ENCODE assay signal across 16 cellular contexts in genomic region chr16:57305159-57305811, GRCh38. TPM values are rescaled to one million over a fixed set of nuclear protein-coding genes. Genes with fewer than 3 reads are reported as not detected.
DNase-seq lines count a peak whose midpoint lies in the region; ATAC-seq and TF ChIP-seq lines count a peak whose summit lies in the region.
"Had no signal": no experiment of that assay in that cellular context is flagged by ENCODE, and none has a peak within 500 bp of the region (broad histone marks: within the 10 kb centered on the region; RNA-seq: fewer than 3 reads in every experiment).

No MANE protein-coding gene starts in this region.

- DNase-seq in chondrocyte (ENCODE audit: low spot score) (peak; percentile 48), islet precursor cell (peak; percentile 26), prostate gland (ENCODE audit: low spot score) (no peak), transverse colon (no peak), KBM-7 (no peak)
- no peak for DNase-seq in activated CD8-positive, alpha-beta memory T cell treated with anti-CD3 and anti-CD28 coated beads, Interleukin-2, amount 50 U/mL, for 48 hours
- DNase-seq in activated CD4-positive, alpha-beta memory T cell treated with anti-CD3 and anti-CD28 coated beads, Interleukin-2, amount 10 ng/mL, durations not matched to agents 7 days and 5 days, result no peak
- DNase-seq: CD8-positive, alpha-beta memory T cell; GOT3; mammary epithelial cell; NCI-H2081 treated with DMSO at 0.1 percent for 48 hours; NCI-H774; pancreas; stimulated activated CD4-positive, alpha-beta T cell treated with anti-CD3 and anti-CD28 coated beads, Interleukin-2, amount 100 ng/mL, for 24 hours had no signal

- H3K9me3 ChIP-seq in prostate gland, result no peaks in the 10 kb centered on the region
- H3K9me3 ChIP-seq in transverse colon, result no peaks in the 10 kb centered on the region
- H3K9me3 ChIP-seq: pancreas had no signal

- H3K9me3 Mint-ChIP-seq in chondrocyte (ENCODE audit: low read depth), result no peaks in the 10 kb centered on the region
- H3K9me3 Mint-ChIP-seq in activated CD4-positive, alpha-beta memory T cell treated with anti-CD3 and anti-CD28 coated beads, Interleukin-2, amount 10 ng/mL, durations not matched to agents 7 days and 5 days, result no peaks in the 10 kb centered on the region
- H3K9me3 Mint-ChIP-seq: activated T-helper 2 cell treated with anti-CD3 and anti-CD28 coated beads, Interferon-gamma antibody, Interleukin-2, Interleukin-4, amounts not matched to agents 10 μg/mL and 5 μg/mL and 100 μg/mL, durations not matched to agents 14 hours and 24 hours and 36 hours; CD8-positive, alpha-beta memory T cell had no signal

- intact Hi-C loops in prostate gland (cut with DNase I), result no loop called here
- intact Hi-C loops in transverse colon (cut with DNase I; ENCODE audit: low total_unique reads), result no loop called here

- H3K4me3 ChIP-seq in prostate gland, result no peak overlapping the region
- no peak overlapping the region for H3K4me3 ChIP-seq in transverse colon
- H3K4me3 ChIP-seq: pancreas had no signal

- H3K4me1 Mint-ChIP-seq in chondrocyte (ENCODE audit: low read depth), result peaks cover 19% of the 10 kb centered on the region
- H3K4me1 Mint-ChIP-seq in activated CD4-positive, alpha-beta memory T cell treated with anti-CD3 and anti-CD28 coated beads, Interleukin-2, amount 10 ng/mL, durations not matched to agents 7 days and 5 days, result peaks cover 14% of the 10 kb centered on the region

- H3K27me3 Mint-ChIP-seq in chondrocyte (ENCODE audit: low read depth), result no peaks in the 10 kb centered on the region
- H3K27me3 Mint-ChIP-seq in activated CD4-positive, alpha-beta memory T cell treated with anti-CD3 and anti-CD28 coated beads, Interleukin-2, amount 10 ng/mL, durations not matched to agents 7 days and 5 days, result peaks cover 9% of the 10 kb centered on the region

- no peak overlapping the region for H3K4me3 Mint-ChIP-seq in chondrocyte (ENCODE audit: unreplicated experiment)
- no peak overlapping the region for H3K4me3 Mint-ChIP-seq in activated CD4-positive, alpha-beta memory T cell treated with anti-CD3 and anti-CD28 coated beads, Interleukin-2, amount 10 ng/mL, durations not matched to agents 7 days and 5 days

- H3K27ac Mint-ChIP-seq in chondrocyte (ENCODE audit: unreplicated experiment), result peak overlapping the region; percentile 94
- no peak overlapping the region for H3K27ac Mint-ChIP-seq in activated CD4-positive, alpha-beta memory T cell treated with anti-CD3 and anti-CD28 coated beads, Interleukin-2, amount 10 ng/mL, durations not matched to agents 7 days and 5 days
- H3K27ac Mint-ChIP-seq: activated T-helper 2 cell treated with anti-CD3 and anti-CD28 coated beads, Interferon-gamma antibody, Interleukin-2, Interleukin-4, amounts not matched to agents 10 μg/mL and 5 μg/mL and 100 μg/mL, durations not matched to agents 14 hours and 24 hours and 36 hours had no signal

- H3K4me1 ChIP-seq in prostate gland (replicated peaks), result no peaks in the 10 kb centered on the region
- peaks cover 4 to 28% (median 17%) of the 10 kb centered on the region in 4 donors for H3K4me1 ChIP-seq in transverse colon

- TF ChIP-seq POLR2A in prostate gland (IDR thresholded peaks at IDR 0.05) (no peak), transverse colon (IDR thresholded peaks at IDR 0.05) (no peak)

- no peaks in the 10 kb centered on the region for H3K36me3 ChIP-seq in prostate gland
- H3K36me3 ChIP-seq in transverse colon, result no peaks in the 10 kb centered on the region
- H3K36me3 ChIP-seq: pancreas had no signal

- in situ Hi-C loops in transverse colon (cut with MboI; ENCODE audit: low pct_ligation_motif_present in 1 of 4, low pct_unique_long_range_greater_than_20kb in 1 of 4, low sequenced_read_pairs in 3 of 4) (loop anchor here (10.0 kb wide), 3 partner anchors 110 to 220 kb away; no protein-coding TSS in a partner anchor), KBM-7 (cut with MboI; ENCODE audit: low pct_unique_long_range_greater_than_20kb, low sequenced_read_pairs) (loop anchor here (10.0 kb wide), 1 partner anchor 110 kb away; no protein-coding TSS in a partner anchor)

- POLR2A ChIA-PET in activated CD4-positive, alpha-beta memory T cell treated with anti-CD3 and anti-CD28 coated beads, Interleukin-2, amount 10 ng/mL, durations not matched to agents 7 days and 5 days (lab: Charles Lee), result no interaction called here

- CTCF ChIA-PET in activated CD4-positive, alpha-beta memory T cell treated with anti-CD3 and anti-CD28 coated beads, Interleukin-2, amount 10 ng/mL, durations not matched to agents 7 days and 5 days (lab: Charles Lee), result interaction anchor here (9.8 kb wide), 1 partner anchor 114 kb away, joined by 160 read pairs; no protein-coding TSS in a partner anchor

- H3K27ac ChIP-seq in prostate gland (peak overlapping the region; percentile 57 to 58), transverse colon (peak overlapping the region in 3 of 4 donors; percentile 26 to 64 (median 51))

- TF ChIP-seq CTCF in chondrocyte (IDR thresholded peaks at IDR 0.05), result no peak
- no peak for TF ChIP-seq CTCF in prostate gland (IDR thresholded peaks at IDR 0.05)
- TF ChIP-seq CTCF in transverse colon (IDR thresholded peaks at IDR 0.05), result no peak

- H3K27me3 ChIP-seq in prostate gland (replicated peaks; ENCODE audit: insufficient read depth) (no peaks in the 10 kb centered on the region), transverse colon (no peaks in the 10 kb centered on the region)
- H3K27me3 ChIP-seq: pancreas had no signal

- no peaks in the 10 kb centered on the region for H3K36me3 Mint-ChIP-seq in chondrocyte (ENCODE audit: low read depth)
- no peaks in the 10 kb centered on the region for H3K36me3 Mint-ChIP-seq in activated CD4-positive, alpha-beta memory T cell treated with anti-CD3 and anti-CD28 coated beads, Interleukin-2, amount 10 ng/mL, durations not matched to agents 7 days and 5 days (ENCODE audit: low read depth)
- H3K36me3 Mint-ChIP-seq: CD8-positive, alpha-beta memory T cell had no signal

- 57% methylated on average over 8 of the region's 8 CpGs for WGBS in prostate gland
- 56% methylated on average over 4 to 8 of the region's 8 CpGs for WGBS in transverse colon (ENCODE audit: low coverage in 1 of 2), 2 donors

- ATAC-seq in GM18517 (IDR thresholded peaks at IDR 0.05; ENCODE audit: unreplicated experiment), result no peak
- ATAC-seq: pancreas had no signal

- TF ChIP-seq EP300 in transverse colon (IDR thresholded peaks at IDR 0.05; ENCODE audit: low read depth), result no peak

RNA-seq across cellular contexts. Expression of gene PLLP, which starts 20.8 kb away (rescaled TPM):
- total RNA-seq in chondrocyte (0.02 TPM in 1 of 3 replicates, not detected in the others), prostate gland (10 to 100 TPM; 28.6 to 52.5 TPM), transverse colon (10 to 100 TPM in 2 of 4 donors, 1 to 10 TPM in 2; 4.4 to 13.5 (median 9.6) TPM)
- under 1 TPM in 1 of 2 experiments, not detected in 1; 0.18 TPM for total RNA-seq in activated CD4-positive, alpha-beta memory T cell treated with anti-CD3 and anti-CD28 coated beads, Interleukin-2, amount 10 ng/mL, durations not matched to agents 7 days and 5 days

RNA-seq across cellular contexts. Expression of gene CCL22, which starts 53.3 kb away (rescaled TPM):
- total RNA-seq in chondrocyte (not detected in 3 replicates), prostate gland (under 1 TPM in 1 of 2 donors, not detected in 1; 0.51 TPM), transverse colon (under 1 TPM in 1 of 4 donors, not detected in 3; 0.64 TPM)
- under 1 TPM in 1 of 2 experiments, not detected in 1; 0.10 TPM for total RNA-seq in activated CD4-positive, alpha-beta memory T cell treated with anti-CD3 and anti-CD28 coated beads, Interleukin-2, amount 10 ng/mL, durations not matched to agents 7 days and 5 days

Comparison
In these comparisons a context has a peak if more than half of its experiments do, and no peak if none do; other contexts are left out.
1. DNase-seq: peak in chondrocyte (single experiment) and islet precursor cell (single experiment); none in prostate gland (single experiment), transverse colon (single experiment), KBM-7 (single experiment), activated CD8-positive, alpha-beta memory T cell treated with anti-CD3 and anti-CD28 coated beads, Interleukin-2, amount 50 U/mL, for 48 hours (single experiment) and activated CD4-positive, alpha-beta memory T cell treated with anti-CD3 and anti-CD28 coated beads, Interleukin-2, amount 10 ng/mL, durations not matched to agents 7 days and 5 days (single experiment).